Comparison of ENCODE assay signal across 8 cellular contexts in genomic region chr3:15794842-15795562, GRCh38.
A peak's percentile ranks its signal among the peaks of the same experiment; 100 is the strongest.
DNase-seq lines count a peak whose midpoint lies in the region; ATAC-seq and TF ChIP-seq lines count a peak whose summit lies in the region.

No MANE protein-coding gene starts in this region.

- no peaks in the 10 kb centered on the region for H3K27me3 ChIP-seq in ACC112 (ENCODE audit: insufficient read depth, low read length)

- H3K27ac ChIP-seq in ACC112 (ENCODE audit: low read depth, low read length) = peak overlapping the region; percentile 98
- peak overlapping the region; percentile 56 for H3K27ac ChIP-seq in angular gyrus (ENCODE audit: low read depth, low read length)

- peaks cover 87% of the 10 kb centered on the region for H3K79me2 ChIP-seq in ACC112 (ENCODE audit: control insufficient read depth, insufficient read depth, low read length, unreplicated experiment)

- peak overlapping the region; percentile 81 for H3K4me3 ChIP-seq in ACC112 (ENCODE audit: low read depth, low read length)
- peak overlapping the region; percentile 58 for H3K4me3 ChIP-seq in HFF-Myc (replicated peaks; ENCODE audit: low read depth, low read length)

- H2AFZ ChIP-seq in ACC112 (ENCODE audit: low read length, unreplicated experiment) = no peak overlapping the region

- peaks cover 35% of the 10 kb centered on the region for H3K36me3 ChIP-seq in ACC112 (ENCODE audit: insufficient read depth, low read length)

- peak; percentile 18 for TF ChIP-seq CTCF in HFF-Myc (IDR thresholded peaks at IDR 0.05; ENCODE audit: low read depth, low read length, missing control alignments)

- peaks cover 34% of the 10 kb centered on the region for H3K4me1 ChIP-seq in ACC112 (ENCODE audit: control insufficient read depth, insufficient read depth, low read length, unreplicated experiment)

- ATAC-seq in GM19035 (IDR thresholded peaks at IDR 0.05; ENCODE audit: unreplicated experiment) = no peak

- DNase-seq in HFF-Myc (ENCODE audit: extremely low read depth, low read depth) (no peak), medulla oblongata (ENCODE audit: extremely low spot score) (peak; percentile 35), NCI-H2107 treated with DMSO at 0.1 percent for 48 hours (lab: John Stamatoyannopoulos, UW; ENCODE audit: unreplicated experiment) (no peak), UCSD-AML1 (lab: John Stamatoyannopoulos, UW; ENCODE audit: unreplicated experiment) (no peak)
- DNase-seq in stimulated activated CD4-positive, alpha-beta T cell treated with anti-CD3 and anti-CD28 coated beads, Interleukin-1b, Interleukin-23, amount 100 ng/mL, for 48 hours = no peak
